8 cellular contexts compared by ENCODE assay signal in genomic region chr3:61936344-61936937, GRCh38.
DNase-seq lines count a peak whose midpoint lies in the region; ATAC-seq, FAIRE-seq and TF ChIP-seq lines count a peak whose summit lies in the region.

No MANE protein-coding gene starts in this region.

- no peak for FAIRE-seq in H54 (lab: Jason Lieb, UNC)

- TF ChIP-seq CTCF in RWPE2 (IDR thresholded peaks at IDR 0.05; ENCODE audit: poor library complexity, severe bottlenecking), result peak; percentile 52

- H3K27me3 ChIP-seq in RWPE2 (ENCODE audit: insufficient read depth, poor library complexity, severe bottlenecking), result no peaks in the 10 kb centered on the region

- no peak for TF ChIP-seq POLR2A in H54 (IDR thresholded peaks at IDR 0.05; ENCODE audit: low read depth, low read length)

- H3K4me3 ChIP-seq in RWPE2 (ENCODE audit: severe bottlenecking), result no peak overlapping the region

- H3K9me3 ChIP-seq in RWPE2 (ENCODE audit: severe bottlenecking), result no peaks in the 10 kb centered on the region

- H3K27ac ChIP-seq in RWPE2 (ENCODE audit: poor library complexity, severe bottlenecking) (no peak overlapping the region), caudate nucleus (ENCODE audit: low read depth, low read length) (no peak overlapping the region)

- H3K4me1 ChIP-seq in RWPE2 (ENCODE audit: insufficient read depth, poor library complexity, severe bottlenecking), result no peaks in the 10 kb centered on the region

- no peaks in the 10 kb centered on the region for H3K36me3 ChIP-seq in RWPE2 (ENCODE audit: low read depth)

- ATAC-seq in RWPE2 (ENCODE audit: low read depth), result no peak
- ATAC-seq in GM19467 (IDR thresholded peaks at IDR 0.05; ENCODE audit: unreplicated experiment), result no peak

- DNase-seq in ELR (ENCODE audit: low read depth), result peak; percentile 54
- DNase-seq in H54 (ENCODE audit: insufficient read length, low spot score), result peak; percentile 7
- no peak for DNase-seq in RWPE2 (ENCODE audit: low spot score)
- DNase-seq in hepatic stellate cell (ENCODE audit: low spot score), result peak; percentile 19
- no peak for DNase-seq in MV-4-11 (lab: John Stamatoyannopoulos, UW)
- DNase-seq in DMS79 treated with DMSO at 0.1 percent for 48 hours (lab: John Stamatoyannopoulos, UW), result no peak
- no peak for DNase-seq in caudate nucleus (lab: John Stamatoyannopoulos, UW)

Comparison
In these comparisons a context has a peak if more than half of its experiments do, and no peak if none do; other contexts are left out.
1. DNase-seq: peak in ELR (single experiment), H54 (single experiment) and hepatic stellate cell (single experiment); none in RWPE2 (single experiment), MV-4-11 (single experiment), DMS79 treated with DMSO at 0.1 percent for 48 hours (single experiment) and caudate nucleus (0 of 61).